In the genomic region with DNA sequence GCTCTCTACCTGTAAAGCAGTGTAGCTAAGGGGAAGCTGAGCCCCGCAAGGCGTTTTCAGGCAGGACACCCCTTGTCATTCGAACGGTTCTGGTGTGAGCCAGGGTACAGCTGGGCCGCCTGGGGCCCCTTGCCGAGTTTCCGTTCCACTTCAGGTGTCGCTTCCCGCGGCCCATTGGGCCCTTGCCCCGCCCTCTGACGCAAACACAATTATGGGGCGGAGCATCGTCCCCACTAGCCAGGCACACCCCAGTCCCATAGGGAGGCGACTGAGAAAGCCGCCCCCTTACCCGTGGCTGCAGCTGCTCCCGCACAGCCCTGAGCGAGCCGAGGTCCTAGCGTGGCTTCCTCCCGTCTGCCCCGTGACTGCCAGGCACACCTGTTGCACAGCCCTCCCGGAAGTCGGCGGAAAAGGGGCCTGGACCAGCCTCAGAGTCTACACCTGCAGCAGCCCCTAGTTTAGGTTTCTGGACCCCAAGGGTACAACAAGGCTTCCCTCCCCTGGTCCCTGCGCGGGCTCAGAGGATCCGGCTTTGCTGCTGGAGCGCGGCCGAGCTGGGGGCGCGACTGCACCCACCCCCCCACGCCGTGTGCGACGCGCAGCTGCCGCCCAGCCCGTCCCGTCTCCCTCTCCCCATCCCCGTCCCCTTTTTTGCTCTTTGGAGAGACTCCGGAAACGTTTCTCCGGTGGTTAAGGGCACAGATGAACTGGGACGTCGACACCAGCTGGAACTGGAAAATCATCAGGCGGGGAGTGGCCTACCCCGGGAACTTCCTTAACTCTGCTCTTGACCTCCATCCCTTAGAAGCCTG, we compare ENCODE assay signal across 8 cellular contexts.
A peak's percentile ranks its signal among the peaks of the same experiment; 100 is the strongest.
DNase-seq lines count a peak whose midpoint lies in the region; ATAC-seq lines count a peak whose summit lies in the region.

A gene with protein sequence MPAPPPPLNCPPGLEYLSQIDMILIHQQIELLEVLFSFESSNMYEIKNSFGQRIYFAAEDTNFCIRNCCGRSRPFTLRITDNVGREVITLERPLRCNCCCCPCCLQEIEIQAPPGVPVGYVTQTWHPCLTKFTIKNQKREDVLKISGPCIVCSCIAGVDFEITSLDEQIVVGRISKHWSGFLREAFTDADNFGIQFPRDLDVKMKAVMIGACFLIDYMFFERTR (minus strand): TSS at position 356 of the 812 bp plus-strand sequence. CDS start 9,657 bp downstream, outside the sequence.

- peak within 1 kb of the TSS; percentile 71 for H3K4me3 ChIP-seq in endocrine pancreas (ENCODE audit: control insufficient read depth, insufficient read depth, low read length)
- peak within 1 kb of the TSS; percentile 70 to 74 for H3K4me3 ChIP-seq in muscle layer of colon (ENCODE audit: low read depth in 1 of 2, low read length in 2 of 2)

- H3K36me3 ChIP-seq in endocrine pancreas (ENCODE audit: control insufficient read depth, insufficient read depth, low read length) = no peaks in the 10 kb centered on the region
- H3K36me3 ChIP-seq in muscle layer of colon (ENCODE audit: insufficient read depth, low read length) = no peaks in the 10 kb centered on the region

- H3K9me3 ChIP-seq in endocrine pancreas (ENCODE audit: control insufficient read depth, low read length) = no peaks in the 10 kb centered on the region
- no peaks in the 10 kb centered on the region for H3K9me3 ChIP-seq in muscle layer of colon (ENCODE audit: low read length)

- H3K9ac ChIP-seq in endocrine pancreas (ENCODE audit: control insufficient read depth, insufficient read depth, low read length) (peak within 1 kb of the TSS; percentile 38), muscle layer of colon (ENCODE audit: low read length) (peak within 1 kb of the TSS; percentile 45)

- peaks cover 19% of the 10 kb centered on the region for H3K4me1 ChIP-seq in endocrine pancreas (ENCODE audit: control insufficient read depth, insufficient read depth, low read length)
- no peaks in the 10 kb centered on the region for H3K4me1 ChIP-seq in muscle layer of colon (ENCODE audit: insufficient read depth, low read length)

- DNase-seq in ELF-1 (ENCODE audit: low read depth, low spot score) = peak; percentile 13
- DNase-seq in NCI-H1417 (lab: John Stamatoyannopoulos, UW) = peak; percentile 10 to 84 (median 82)
- peak; percentile 89 for DNase-seq in activated CD8-positive, alpha-beta memory T cell treated with anti-CD3 and anti-CD28 coated beads for 24 hours
- DNase-seq in stimulated activated CD8-positive, alpha-beta memory T cell treated with anti-CD3 and anti-CD28 coated beads, Interleukin-7, amount 100 ng/mL, for 48 hours (ENCODE audit: extremely low read depth in 1 of 2, low read depth in 1 of 2) = peak; percentile 40 to 47
- no peak for DNase-seq in superior temporal gyrus (ENCODE audit: extremely low spot score)

- H3K27me3 ChIP-seq in endocrine pancreas (ENCODE audit: control insufficient read depth, insufficient read depth, low read length) (no peaks in the 10 kb centered on the region), muscle layer of colon (ENCODE audit: control insufficient read depth in 1 of 2, insufficient read depth in 2 of 2, low read length in 2 of 2) (no peaks in the 10 kb centered on the region)

- peak within 1 kb of the TSS; percentile 25 for H3K27ac ChIP-seq in muscle layer of colon (ENCODE audit: low read depth, low read length)

- peak; percentile 98 for ATAC-seq in GM21717 (IDR thresholded peaks at IDR 0.05; ENCODE audit: unreplicated experiment)
